In the genomic region with DNA sequence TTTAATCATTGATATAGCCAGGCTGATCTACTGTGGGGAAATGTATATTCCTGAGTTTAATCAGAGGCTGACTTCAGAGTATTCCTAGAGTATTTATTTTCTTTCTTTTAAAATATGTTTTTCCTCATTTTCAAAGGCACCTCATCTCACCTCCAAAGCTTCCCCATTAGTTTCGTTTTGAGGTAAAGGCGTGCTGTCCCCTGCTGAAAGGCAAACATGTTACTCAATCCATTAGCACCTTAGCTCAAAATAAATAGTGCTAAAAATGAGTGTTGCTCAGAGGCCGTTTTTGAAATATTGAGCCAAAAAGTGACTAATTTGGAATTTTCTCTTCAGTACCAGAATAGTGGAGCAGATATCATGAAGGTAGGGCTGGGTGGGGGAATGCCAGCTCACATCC, we compare ENCODE assay signal across 16 cellular contexts.
A peak's percentile ranks its signal among the peaks of the same experiment; 100 is the strongest.
DNase-seq lines count a peak whose midpoint lies in the region; ATAC-seq and TF ChIP-seq lines count a peak whose summit lies in the region.
"Had no signal": no experiment of that assay in that cellular context is flagged by ENCODE, and none has a peak within 500 bp of the region (broad histone marks: within the 10 kb centered on the region; RNA-seq: fewer than 3 reads in every experiment).

No MANE protein-coding gene starts in this region.

- no peaks in the 10 kb centered on the region for H3K9me2 ChIP-seq in OCI-LY7 (ENCODE audit: insufficient read depth, low read length)

- H3K79me2 ChIP-seq in OCI-LY7 (ENCODE audit: insufficient read depth, low read depth, low read length), result no peaks in the 10 kb centered on the region

- ATAC-seq in left lung, result peak; percentile 71
- ATAC-seq in HG02973 (IDR thresholded peaks at IDR 0.05; ENCODE audit: unreplicated experiment), result no peak
- ATAC-seq in GM21529 (IDR thresholded peaks at IDR 0.05; ENCODE audit: unreplicated experiment), result no peak
- ATAC-seq: CD8-positive, alpha-beta T cell; HCT116 had no signal

- DNase-seq in NCI-H2029 treated with DMSO at 0.1 percent for 48 hours (lab: John Stamatoyannopoulos, UW), result peak; percentile 23
- no peak for DNase-seq in NCI-H2029 (lab: John Stamatoyannopoulos, UW)
- no peak for DNase-seq in OCI-LY7 (ENCODE audit: low spot score)
- DNase-seq in left lung, result no peak
- DNase-seq in cerebellum (ENCODE audit: low spot score), result no peak
- DNase-seq in left ventricle myocardium inferior, result no peak
- DNase-seq: CD8-positive, alpha-beta T cell; COR-L47; DND-41; GDM1; GM23248; IMR-90 had no signal

- no peak for TF ChIP-seq CTCF in OCI-LY7 (conservative IDR thresholded peaks at IDR 0.05; ENCODE audit: low read length)
- no peak for TF ChIP-seq CTCF in left lung (IDR thresholded peaks at IDR 0.05)
- no peak for TF ChIP-seq CTCF in left ventricle myocardium inferior (IDR thresholded peaks at IDR 0.05; ENCODE audit: borderline replicate concordance)

- H3K4me1 ChIP-seq in OCI-LY7 (ENCODE audit: insufficient read depth, low read length, poor library complexity, severe bottlenecking), result no peaks in the 10 kb centered on the region
- H3K4me1 ChIP-seq in left lung, result no peaks in the 10 kb centered on the region
- peaks cover 5% of the 10 kb centered on the region for H3K4me1 ChIP-seq in left ventricle myocardium inferior

- H3K36me3 ChIP-seq in OCI-LY7 (ENCODE audit: insufficient read depth, low read length) (no peaks in the 10 kb centered on the region), left lung (no peaks in the 10 kb centered on the region), left ventricle myocardium inferior (no peaks in the 10 kb centered on the region)

- H3K27me3 ChIP-seq in left lung, result no peaks in the 10 kb centered on the region
- H3K27me3 ChIP-seq in left ventricle myocardium inferior (ENCODE audit: low read depth), result no peaks in the 10 kb centered on the region

- no peak overlapping the region for H3K4me2 ChIP-seq in OCI-LY7 (ENCODE audit: low read length)

- POLR2A ChIA-PET in OCI-LY7 (lab: Charles Lee), result no interaction called here

- BruUV-seq in OCI-LY7 (replicated peaks; lab: Mats Ljungman, UMichigan), result no TSS peak

- H3K9me3 ChIP-seq in OCI-LY7 (ENCODE audit: low read length) (no peaks in the 10 kb centered on the region), left lung (no peaks in the 10 kb centered on the region), left ventricle myocardium inferior (replicated peaks) (no peaks in the 10 kb centered on the region)

- intact Hi-C loops in OCI-LY7 (cut with micrococcal nuclease; ENCODE audit: unreplicated experiment), result no loop called here
- intact Hi-C loops in left lung (cut with DNase I), result no loop called here
- intact Hi-C loops in left ventricle myocardium inferior (cut with micrococcal nuclease), result no loop called here

- H3K4me3 ChIP-seq in OCI-LY7 (ENCODE audit: low read depth, low read length, poor library complexity, severe bottlenecking) (no peak overlapping the region), left lung (no peak overlapping the region), left ventricle myocardium inferior (no peak overlapping the region)
- H3K4me3 ChIP-seq: GM23248 had no signal

- CTCF ChIA-PET in OCI-LY7 (lab: Charles Lee; ENCODE audit: unreplicated experiment), result no interaction called here

- H3K27ac ChIP-seq in OCI-LY7 (ENCODE audit: low read depth, low read length, poor library complexity, severe bottlenecking) (no peak overlapping the region), left lung (no peak overlapping the region), left ventricle myocardium inferior (replicated peaks) (no peak overlapping the region)
- H3K27ac ChIP-seq: 22Rv1, GM23248 had no signal

- peak overlapping the region; percentile 63; the same call in 1 of the 2 replicates for H2AFZ ChIP-seq in OCI-LY7 (ENCODE audit: low read length)
- H2AFZ ChIP-seq: GM23248 had no signal

- H4K20me1 ChIP-seq in OCI-LY7 (ENCODE audit: insufficient read depth, low read length), result no peaks in the 10 kb centered on the region
